In the genomic region with DNA sequence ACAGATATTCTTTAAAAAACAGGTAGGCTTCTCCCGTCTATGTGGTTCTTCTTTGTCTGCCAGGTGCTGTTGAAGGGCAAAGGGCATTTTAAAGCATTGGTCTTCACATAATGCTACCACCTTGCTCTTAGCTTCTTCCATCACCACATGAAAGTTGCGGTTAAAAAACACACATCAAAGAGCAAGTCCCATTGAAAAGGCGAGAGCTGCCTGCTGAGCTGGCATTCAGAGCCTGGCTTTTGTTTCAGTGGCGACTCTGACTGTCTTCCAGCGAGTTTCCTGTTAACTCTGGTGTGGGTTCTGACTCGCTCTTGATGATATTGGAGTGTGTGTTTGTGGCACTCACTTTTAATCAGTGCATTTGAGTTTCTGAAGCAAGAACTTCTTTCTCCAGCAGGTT, we compare ENCODE assay signal across 13 cellular contexts.
DNase-seq lines count a peak whose midpoint lies in the region; ATAC-seq and TF ChIP-seq lines count a peak whose summit lies in the region.
"Had no signal": no experiment of that assay in that cellular context is flagged by ENCODE, and none has a peak within 500 bp of the region (broad histone marks: within the 10 kb centered on the region; RNA-seq: fewer than 3 reads in every experiment).

No MANE protein-coding gene starts in this region.

- H3K27me3 ChIP-seq in H9 (ENCODE audit: insufficient read depth, low read length): no peaks in the 10 kb centered on the region
- H3K27me3 ChIP-seq in iPS DF 6.9 (ENCODE audit: control insufficient read depth, insufficient read depth, low read length): no peaks in the 10 kb centered on the region; the same call in 1 of the 2 replicates
- no peaks in the 10 kb centered on the region for H3K27me3 ChIP-seq in Caco-2 (replicated peaks; ENCODE audit: control insufficient read depth, insufficient read depth, low read length)

- H3K36me3 ChIP-seq in iPS DF 6.9 (ENCODE audit: control insufficient read depth, insufficient read depth, low read length): no peaks in the 10 kb centered on the region
- no peaks in the 10 kb centered on the region for H3K36me3 ChIP-seq in Caco-2 (ENCODE audit: control insufficient read depth, insufficient read depth, low read length)

- no peak overlapping the region for H4K8ac ChIP-seq in H9 (replicated peaks; ENCODE audit: insufficient read length, low read depth, low read length)

- H2AFZ ChIP-seq in H9 (ENCODE audit: low read length): no peak overlapping the region

- H3K36me3 Mint-ChIP-seq in H9 (ENCODE audit: insufficient read depth in 1 of 3, low read depth in 3 of 3): no peaks in the 10 kb centered on the region
- no peaks in the 10 kb centered on the region for H3K36me3 Mint-ChIP-seq in Caco-2 (ENCODE audit: insufficient read depth, unreplicated experiment)
- H3K36me3 Mint-ChIP-seq: activated naive CD8-positive, alpha-beta T cell treated with anti-CD3 and anti-CD28 coated beads, Interleukin-2, amount 10 ng/mL, durations not matched to agents 7 days and 5 days had no signal

- H3K14ac ChIP-seq in H9 (ENCODE audit: insufficient read depth, low read length): no peak overlapping the region

- H3K79me1 ChIP-seq in H9 (ENCODE audit: insufficient read depth, low read depth, low read length, poor library complexity, severe bottlenecking): no peaks in the 10 kb centered on the region

- H3K56ac ChIP-seq in H9 (ENCODE audit: insufficient read length, low read depth, low read length): no peak overlapping the region

- no peaks in the 10 kb centered on the region for H3K9me3 Mint-ChIP-seq in H9
- H3K9me3 Mint-ChIP-seq in Caco-2 (ENCODE audit: unreplicated experiment): peaks cover 8% of the 10 kb centered on the region
- H3K9me3 Mint-ChIP-seq: activated naive CD8-positive, alpha-beta T cell treated with anti-CD3 and anti-CD28 coated beads, Interleukin-2, amount 10 ng/mL, durations not matched to agents 7 days and 5 days had no signal

- H3K4me3 ChIP-seq in iPS DF 6.9 (ENCODE audit: low read length) (no peak overlapping the region), Caco-2 (ENCODE audit: low read depth, low read length) (no peak overlapping the region)

- POLR2A ChIA-PET in Caco-2 (lab: Charles Lee): no interaction called here

- H4K20me1 ChIP-seq in H9 (ENCODE audit: control insufficient read depth, insufficient read depth, insufficient read length): no peaks in the 10 kb centered on the region

- H3K23me2 ChIP-seq in H9 (ENCODE audit: insufficient read length, low read depth, low read length, poor library complexity, severe bottlenecking): no peaks in the 10 kb centered on the region

- H3K4ac ChIP-seq in H9 (ENCODE audit: low read depth, low read length): no peak overlapping the region

- H4K91ac ChIP-seq in H9 (ENCODE audit: insufficient read length, low read depth, low read length): no peak overlapping the region

- DNase-seq in H9: peak; percentile 82
- DNase-seq in NCI-H2107 (lab: John Stamatoyannopoulos, UW): peak; percentile 57
- peak; percentile 48 for DNase-seq in iPS DF 6.9 (ENCODE audit: low read depth, low spot score)
- no peak for DNase-seq in Caco-2
- no peak for DNase-seq in A172 (ENCODE audit: low spot score)
- DNase-seq in SHP77 (lab: John Stamatoyannopoulos, UW): no peak
- DNase-seq: activated naive CD8-positive, alpha-beta T cell treated with anti-CD3 and anti-CD28 coated beads, Interleukin-2, amount 10 ng/mL, durations not matched to agents 7 days and 5 days; dermis blood vessel endothelial cell; DMS53; Right ventricle myocardium superior had no signal

- no peak overlapping the region for H2BK5ac ChIP-seq in H9 (ENCODE audit: insufficient read length, low read length)

- no peak overlapping the region for H3K23ac ChIP-seq in H9 (ENCODE audit: insufficient read length, low read depth, low read length)

- H3K27ac ChIP-seq in H9 (ENCODE audit: insufficient read length, low read depth, low read length): no peak overlapping the region
- no peak overlapping the region for H3K27ac ChIP-seq in iPS DF 6.9 (ENCODE audit: low read length)

- H2BK15ac ChIP-seq in H9 (ENCODE audit: low read depth, low read length): no peak overlapping the region

- H3T11ph ChIP-seq in H9 (ENCODE audit: low read length): no peak overlapping the region

- no peak overlapping the region for H4K5ac ChIP-seq in H9 (ENCODE audit: insufficient read length, low read depth, low read length)

- peak; percentile 21 for ATAC-seq in GM18858 (IDR thresholded peaks at IDR 0.05; ENCODE audit: unreplicated experiment)
- ATAC-seq: HCT116 had no signal

- no peak overlapping the region for H2BK20ac ChIP-seq in H9 (ENCODE audit: low read depth, low read length, poor library complexity, severe bottlenecking)

- intact Hi-C loops in Caco-2 (cut with micrococcal nuclease; ENCODE audit: unreplicated experiment): no loop called here

- H2BK120ac ChIP-seq in H9 (ENCODE audit: low read depth, low read length, poor library complexity, severe bottlenecking): no peak overlapping the region

- H3K4me2 ChIP-seq in H9 (ENCODE audit: insufficient read depth, insufficient read length, low read length): no peak overlapping the region

- H3K27me3 Mint-ChIP-seq in H9 (ENCODE audit: low read depth) (peaks cover 25% of the 10 kb centered on the region), Caco-2 (ENCODE audit: insufficient read depth, unreplicated experiment) (no peaks in the 10 kb centered on the region)
- H3K27me3 Mint-ChIP-seq: activated naive CD8-positive, alpha-beta T cell treated with anti-CD3 and anti-CD28 coated beads, Interleukin-2, amount 10 ng/mL, durations not matched to agents 7 days and 5 days; progenitor cell of endocrine pancreas had no signal

- H3K4me1 ChIP-seq in H9 (ENCODE audit: insufficient read depth, low read length): peaks cover 12% of the 10 kb centered on the region; the same call in 1 of the 2 replicates
- no peaks in the 10 kb centered on the region; the same call in 1 of the 2 replicates for H3K4me1 ChIP-seq in iPS DF 6.9 (ENCODE audit: control insufficient read depth, insufficient read depth, low read length)
- no peaks in the 10 kb centered on the region; the same call in 1 of the 2 replicates for H3K4me1 ChIP-seq in Caco-2

- no peak for TF ChIP-seq CTCF in H9 (conservative IDR thresholded peaks at IDR 0.05)
- no peak for TF ChIP-seq CTCF in Caco-2 (IDR thresholded peaks at IDR 0.05; ENCODE audit: insufficient read depth in 1 of 2, low read depth in 1 of 2, low read length in 1 of 2, severe bottlenecking in 1 of 2, unreplicated experiment in 1 of 2)

- H3K18ac ChIP-seq in H9 (ENCODE audit: insufficient read length, low read depth, low read length): no peak overlapping the region

- H3K79me2 ChIP-seq in H9 (ENCODE audit: insufficient read depth, low read length): no peaks in the 10 kb centered on the region

- H2BK12ac ChIP-seq in H9 (ENCODE audit: insufficient read length, low read depth, low read length): no peak overlapping the region

- H3K4me1 Mint-ChIP-seq in H9 (peaks cover 31 to 33% of the 10 kb centered on the region in 2 experiments), Caco-2 (ENCODE audit: low read depth, unreplicated experiment) (no peaks in the 10 kb centered on the region)

- H3K27ac Mint-ChIP-seq in H9 (no peak overlapping the region), Caco-2 (ENCODE audit: unreplicated experiment) (no peak overlapping the region)
- H3K27ac Mint-ChIP-seq: activated naive CD8-positive, alpha-beta T cell treated with anti-CD3 and anti-CD28 coated beads, Interleukin-2, amount 10 ng/mL, durations not matched to agents 7 days and 5 days; progenitor cell of endocrine pancreas had no signal

- H3K9me3 ChIP-seq in H9 (ENCODE audit: control insufficient read depth, low read depth, low read length) (no peaks in the 10 kb centered on the region), iPS DF 6.9 (ENCODE audit: control insufficient read depth, insufficient read depth, low read length) (no peaks in the 10 kb centered on the region), Caco-2 (no peaks in the 10 kb centered on the region)

- CTCF ChIA-PET in Caco-2 (lab: Charles Lee): no interaction called here

- peak overlapping the region in 1 of 2 experiments; percentile 16; a peak in 1 of 5 replicates for H3K4me3 Mint-ChIP-seq in H9
- no peak overlapping the region for H3K4me3 Mint-ChIP-seq in Caco-2 (ENCODE audit: unreplicated experiment)
- H3K4me3 Mint-ChIP-seq: activated naive CD8-positive, alpha-beta T cell treated with anti-CD3 and anti-CD28 coated beads, Interleukin-2, amount 10 ng/mL, durations not matched to agents 7 days and 5 days had no signal

- WGBS in H9 (ENCODE audit: extremely low coverage, insufficient read length, low lambda C conversion rate): no CpG with 5 or more reads among the region's 6 CpGs
- no CpG with 5 or more reads among the region's 6 CpGs for WGBS in iPS DF 6.9 (ENCODE audit: insufficient coverage, insufficient read length)

- no peak overlapping the region for H2AK5ac ChIP-seq in H9 (ENCODE audit: insufficient read length, low read length)

- H3K9ac ChIP-seq in H9 (ENCODE audit: extremely low read depth, insufficient read length, low read length): no peak overlapping the region

- no TSS peak for BruUV-seq in Caco-2 (replicated peaks; lab: Mats Ljungman, UMichigan)

Comparison
In these comparisons a context has a peak if more than half of its experiments do, and no peak if none do; other contexts are left out.
1. DNase-seq: peak in H9 (single experiment), NCI-H2107 (single experiment) and iPS DF 6.9 (single experiment); none in Caco-2 (0 of 2), A172 (single experiment) and SHP77 (0 of 2).